ENCODE assay signal across 10 cellular contexts in the genomic region with DNA sequence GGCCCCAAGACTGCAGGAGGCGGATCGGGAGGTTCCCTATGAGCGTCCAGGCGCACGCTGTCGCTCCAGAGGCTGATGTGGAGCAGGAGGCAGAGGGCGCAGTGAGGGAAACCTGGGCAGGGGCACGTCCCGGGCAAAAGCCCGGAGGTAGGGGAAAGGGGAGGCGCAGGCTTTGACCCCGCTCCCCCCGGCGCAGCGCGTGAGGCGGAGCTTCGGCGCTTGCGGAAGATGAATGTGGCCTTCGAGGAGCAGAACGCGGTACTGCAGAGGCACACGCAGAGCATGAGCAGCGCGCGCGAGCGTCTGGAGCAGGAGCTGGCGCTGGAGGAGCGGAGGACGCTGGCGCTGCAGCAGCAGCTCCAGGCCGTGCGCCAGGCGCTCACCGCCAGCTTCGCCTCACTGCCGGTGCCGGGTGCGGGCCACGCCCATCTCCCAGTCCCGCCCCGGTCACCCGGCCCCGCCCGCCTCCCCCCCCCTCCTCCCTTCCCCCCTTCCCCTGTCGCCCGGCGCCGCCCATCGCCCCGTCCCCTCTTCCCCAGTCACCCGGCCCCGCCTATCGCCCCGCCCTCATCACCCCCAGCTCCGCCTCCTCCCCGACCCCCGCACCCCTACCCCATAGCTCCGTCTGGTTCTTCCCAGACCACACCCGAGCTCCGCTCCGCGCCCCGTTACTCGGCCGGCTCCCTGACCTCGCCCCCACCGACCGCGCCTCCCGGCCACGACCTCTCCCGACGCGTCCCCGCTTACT. TPM values are rescaled to one million over a fixed set of nuclear protein-coding genes. Genes with fewer than 3 reads are reported as not detected.
DNase-seq lines count a peak whose midpoint lies in the region; ATAC-seq and TF ChIP-seq lines count a peak whose summit lies in the region.
"Had no signal": no experiment of that assay in that cellular context is flagged by ENCODE, and none has a peak within 500 bp of the region (broad histone marks: within the 10 kb centered on the region; RNA-seq: fewer than 3 reads in every experiment).

No MANE protein-coding gene starts in this region.

- H3K27ac ChIP-seq in foreskin keratinocyte: no peak overlapping the region

- H3K27me3 ChIP-seq in foreskin keratinocyte: no peaks in the 10 kb centered on the region

- H3K27me3 Mint-ChIP-seq in activated CD4-positive, alpha-beta T cell treated with anti-CD3 and anti-CD28 coated beads for 36 hours: no peaks in the 10 kb centered on the region
- H3K27me3 Mint-ChIP-seq in activated CD4-positive, alpha-beta T cell treated with anti-CD3 and anti-CD28 coated beads, Interleukin-2, amount 10 ng/mL, durations not matched to agents 7 days and 5 days: no peaks in the 10 kb centered on the region
- H3K27me3 Mint-ChIP-seq in nephron (ENCODE audit: low read depth): peaks cover 30% of the 10 kb centered on the region
- H3K27me3 Mint-ChIP-seq: T-cell had no signal

- H3K4me1 Mint-ChIP-seq in activated CD4-positive, alpha-beta T cell treated with anti-CD3 and anti-CD28 coated beads for 36 hours: peaks cover 7% of the 10 kb centered on the region
- peaks cover 12% of the 10 kb centered on the region for H3K4me1 Mint-ChIP-seq in activated CD4-positive, alpha-beta T cell treated with anti-CD3 and anti-CD28 coated beads, Interleukin-2, amount 10 ng/mL, durations not matched to agents 7 days and 5 days
- peaks cover 15% of the 10 kb centered on the region for H3K4me1 Mint-ChIP-seq in nephron

- POLR2A ChIA-PET in activated CD4-positive, alpha-beta T cell treated with anti-CD3 and anti-CD28 coated beads for 36 hours (lab: Charles Lee): no interaction called here
- POLR2A ChIA-PET in activated CD4-positive, alpha-beta T cell treated with anti-CD3 and anti-CD28 coated beads, Interleukin-2, amount 10 ng/mL, durations not matched to agents 7 days and 5 days (lab: Charles Lee): no interaction called here

- no peak overlapping the region for H3K27ac Mint-ChIP-seq in activated CD4-positive, alpha-beta T cell treated with anti-CD3 and anti-CD28 coated beads for 36 hours
- no peak overlapping the region for H3K27ac Mint-ChIP-seq in activated CD4-positive, alpha-beta T cell treated with anti-CD3 and anti-CD28 coated beads, Interleukin-2, amount 10 ng/mL, durations not matched to agents 7 days and 5 days
- no peak overlapping the region for H3K27ac Mint-ChIP-seq in nephron
- H3K27ac Mint-ChIP-seq: T-cell had no signal

- no peaks in the 10 kb centered on the region for H3K4me1 ChIP-seq in foreskin keratinocyte

- ATAC-seq in activated CD4-positive, alpha-beta T cell treated with anti-CD3 and anti-CD28 coated beads for 36 hours: no peak
- peak; percentile 25 for ATAC-seq in foreskin keratinocyte
- no peak for ATAC-seq in HG02970 (IDR thresholded peaks at IDR 0.05; ENCODE audit: low FRiP score, unreplicated experiment)
- ATAC-seq: T-cell had no signal

- intact Hi-C loops in activated CD4-positive, alpha-beta T cell treated with anti-CD3 and anti-CD28 coated beads for 36 hours (cut with DNase I, micrococcal nuclease): no loop called here

- H3K9me3 Mint-ChIP-seq in activated CD4-positive, alpha-beta T cell treated with anti-CD3 and anti-CD28 coated beads for 36 hours (ENCODE audit: low read depth): no peaks in the 10 kb centered on the region
- no peaks in the 10 kb centered on the region for H3K9me3 Mint-ChIP-seq in activated CD4-positive, alpha-beta T cell treated with anti-CD3 and anti-CD28 coated beads, Interleukin-2, amount 10 ng/mL, durations not matched to agents 7 days and 5 days
- no peaks in the 10 kb centered on the region for H3K9me3 Mint-ChIP-seq in nephron
- H3K9me3 Mint-ChIP-seq: T-cell had no signal

- peak; percentile 25 for DNase-seq in activated CD4-positive, alpha-beta T cell treated with anti-CD3 and anti-CD28 coated beads for 36 hours
- DNase-seq in activated CD4-positive, alpha-beta T cell treated with anti-CD3 and anti-CD28 coated beads, Interleukin-2, amount 10 ng/mL, durations not matched to agents 7 days and 5 days: no peak
- DNase-seq in foreskin keratinocyte (peak in 1 of 2 donors; percentile 47), NCI-H2081 treated with DMSO at 0.1 percent for 48 hours (lab: John Stamatoyannopoulos, UW) (no peak), NCI-H2107 (lab: John Stamatoyannopoulos, UW) (no peak), NCI-H226 (no peak)
- DNase-seq: stimulated activated CD4-positive, alpha-beta T cell treated with anti-CD3 and anti-CD28 coated beads, Interleukin-12 subunit alpha, Interleukin-12 subunit beta, amount 100 ng/mL, for 4 hours; T-cell had no signal

- no peak overlapping the region for H3K4me3 Mint-ChIP-seq in activated CD4-positive, alpha-beta T cell treated with anti-CD3 and anti-CD28 coated beads for 36 hours
- no peak overlapping the region for H3K4me3 Mint-ChIP-seq in activated CD4-positive, alpha-beta T cell treated with anti-CD3 and anti-CD28 coated beads, Interleukin-2, amount 10 ng/mL, durations not matched to agents 7 days and 5 days
- H3K4me3 Mint-ChIP-seq in nephron: peak overlapping the region; percentile 50 to 67 (median 61)
- H3K4me3 Mint-ChIP-seq: T-cell had no signal

- TF ChIP-seq CTCF in foreskin keratinocyte (conservative IDR thresholded peaks at IDR 0.05): peak; percentile 22
- no peak for TF ChIP-seq CTCF in nephron (IDR thresholded peaks at IDR 0.05; ENCODE audit: unreplicated experiment in 3 of 3)

- H3K36me3 Mint-ChIP-seq in activated CD4-positive, alpha-beta T cell treated with anti-CD3 and anti-CD28 coated beads for 36 hours (ENCODE audit: low read depth): peaks cover 12% of the 10 kb centered on the region
- peaks cover 17% of the 10 kb centered on the region for H3K36me3 Mint-ChIP-seq in activated CD4-positive, alpha-beta T cell treated with anti-CD3 and anti-CD28 coated beads, Interleukin-2, amount 10 ng/mL, durations not matched to agents 7 days and 5 days (ENCODE audit: low read depth)
- H3K36me3 Mint-ChIP-seq in nephron (ENCODE audit: low read depth): peaks cover 13% of the 10 kb centered on the region

- CTCF ChIA-PET in activated CD4-positive, alpha-beta T cell treated with anti-CD3 and anti-CD28 coated beads for 36 hours (lab: Charles Lee): interaction anchor here (0.5 kb wide), 1 partner anchor 75 kb away, joined by 3 read pairs; no protein-coding TSS in a partner anchor
- CTCF ChIA-PET in activated CD4-positive, alpha-beta T cell treated with anti-CD3 and anti-CD28 coated beads, Interleukin-2, amount 10 ng/mL, durations not matched to agents 7 days and 5 days (lab: Charles Lee): no interaction called here

RNA-seq across cellular contexts. Expression of a gene that starts 4.1 kb away (rescaled TPM):
- 10 to 100 TPM; 59.5 to 62.5 TPM for total RNA-seq in activated CD4-positive, alpha-beta T cell treated with anti-CD3 and anti-CD28 coated beads for 36 hours
- total RNA-seq in activated CD4-positive, alpha-beta T cell treated with anti-CD3 and anti-CD28 coated beads, Interleukin-2, amount 10 ng/mL, durations not matched to agents 7 days and 5 days: 10 to 100 TPM; 47.8 to 54.1 TPM
- total RNA-seq in foreskin keratinocyte: 51.9 and 59.9 TPM in 2 replicates
- polyA plus RNA-seq in foreskin keratinocyte: 72.2 and 77.7 TPM in 2 replicates

RNA-seq across cellular contexts. Expression of a gene that starts 8.4 kb away (rescaled TPM):
- under 1 TPM; 0.48 to 0.51 TPM for total RNA-seq in activated CD4-positive, alpha-beta T cell treated with anti-CD3 and anti-CD28 coated beads for 36 hours
- under 1 TPM; 0.57 to 0.71 TPM for total RNA-seq in activated CD4-positive, alpha-beta T cell treated with anti-CD3 and anti-CD28 coated beads, Interleukin-2, amount 10 ng/mL, durations not matched to agents 7 days and 5 days
- total RNA-seq in foreskin keratinocyte: not detected in 2 replicates
- 0.01 TPM in 1 of 2 replicates, not detected in the other for polyA plus RNA-seq in foreskin keratinocyte

RNA-seq across cellular contexts. Expression of a gene that starts 19.5 kb away (rescaled TPM):
- 10 to 100 TPM; 44.7 to 46.7 TPM for total RNA-seq in activated CD4-positive, alpha-beta T cell treated with anti-CD3 and anti-CD28 coated beads for 36 hours
- 10 to 100 TPM; 62.1 to 67.6 TPM for total RNA-seq in activated CD4-positive, alpha-beta T cell treated with anti-CD3 and anti-CD28 coated beads, Interleukin-2, amount 10 ng/mL, durations not matched to agents 7 days and 5 days
- total RNA-seq in foreskin keratinocyte: 49.1 and 57.5 TPM in 2 replicates
- 56.0 and 62.9 TPM in 2 replicates for polyA plus RNA-seq in foreskin keratinocyte

RNA-seq across cellular contexts. Expression of a gene that starts 29.8 kb away (rescaled TPM):
- under 1 TPM; 0.64 to 0.72 TPM for total RNA-seq in activated CD4-positive, alpha-beta T cell treated with anti-CD3 and anti-CD28 coated beads for 36 hours
- under 1 TPM; 0.92 to 1.00 TPM for total RNA-seq in activated CD4-positive, alpha-beta T cell treated with anti-CD3 and anti-CD28 coated beads, Interleukin-2, amount 10 ng/mL, durations not matched to agents 7 days and 5 days
- 0.46 and 0.82 TPM in 2 replicates for total RNA-seq in foreskin keratinocyte
- polyA plus RNA-seq in foreskin keratinocyte: 0.62 and 0.91 TPM in 2 replicates

RNA-seq across cellular contexts. Expression of a gene that starts 37.9 kb away (rescaled TPM):
- 1 to 10 TPM; 1.4 to 2.5 TPM for total RNA-seq in activated CD4-positive, alpha-beta T cell treated with anti-CD3 and anti-CD28 coated beads for 36 hours
- total RNA-seq in activated CD4-positive, alpha-beta T cell treated with anti-CD3 and anti-CD28 coated beads, Interleukin-2, amount 10 ng/mL, durations not matched to agents 7 days and 5 days: 1 to 10 TPM; 6.5 to 8.7 TPM
- not detected in 2 replicates for total RNA-seq in foreskin keratinocyte
- not detected in 2 replicates for polyA plus RNA-seq in foreskin keratinocyte

Comparison
In these comparisons a context has a peak if more than half of its experiments do, and no peak if none do; other contexts are left out.
1. H3K4me3 Mint-ChIP-seq: peak in nephron (3 of 3); none in activated CD4-positive, alpha-beta T cell treated with anti-CD3 and anti-CD28 coated beads for 36 hours (single experiment) and activated CD4-positive, alpha-beta T cell treated with anti-CD3 and anti-CD28 coated beads, Interleukin-2, amount 10 ng/mL, durations not matched to agents 7 days and 5 days (single experiment).